8 cellular contexts compared by ENCODE assay signal in genomic region chr5:53560506-53561191, GRCh38. TPM values are rescaled to one million over a fixed set of nuclear protein-coding genes. Genes with fewer than 3 reads are reported as not detected.
DNase-seq lines count a peak whose midpoint lies in the region; ATAC-seq and TF ChIP-seq lines count a peak whose summit lies in the region.

NDUFS4 (plus strand) TSS chr5:53560639; CDS start chr5:53560663, 24 bp downstream.

- no CpG with 5 or more reads among the region's 30 CpGs for WGBS in trophoblast cell (ENCODE audit: extremely low coverage, insufficient coverage, insufficient read length)
- 0 to 1% methylated on average over 6 to 29 of the region's 30 CpGs for WGBS in transverse colon (ENCODE audit: low coverage in 1 of 2), 2 donors

- H3K27ac Mint-ChIP-seq in activated naive CD8-positive, alpha-beta T cell treated with anti-CD3 and anti-CD28 coated beads, Interleukin-2, amount 50 U/mL, for 24 hours: peak within 1 kb of the TSS; percentile 97

- peak; percentile 65 for DNase-seq in GM10248 (ENCODE audit: extremely low spot score)
- peak; percentile 48 for DNase-seq in NCI-H1105 (lab: John Stamatoyannopoulos, UW)
- DNase-seq in SW 1271 (lab: John Stamatoyannopoulos, UW): peak; percentile 69 to 89
- DNase-seq in activated naive CD8-positive, alpha-beta T cell treated with anti-CD3 and anti-CD28 coated beads, Interleukin-2, amount 50 U/mL, for 24 hours: peak; percentile 81
- DNase-seq in cardiac septum (ENCODE audit: low spot score): peak; percentile 92
- DNase-seq in trophoblast cell: peak; percentile 71 to 90
- peak; percentile 90 for DNase-seq in transverse colon

- peak within 1 kb of the TSS; percentile 89 for H3K9ac ChIP-seq in trophoblast cell (ENCODE audit: low read length)

- H3K4ac ChIP-seq in trophoblast cell (ENCODE audit: low read depth, low read length): peak within 1 kb of the TSS; percentile 5

- H2AFZ ChIP-seq in trophoblast cell (ENCODE audit: insufficient read depth, low read length, poor library complexity): peak within 1 kb of the TSS; percentile 30

- no peak for TF ChIP-seq EP300 in transverse colon (IDR thresholded peaks at IDR 0.05; ENCODE audit: low read depth)

- H3K36me3 ChIP-seq in trophoblast cell (ENCODE audit: control insufficient read depth in 1 of 2, insufficient read depth in 2 of 2, low read length in 2 of 2) (no peaks in the 10 kb centered on the region), transverse colon (no peaks in the 10 kb centered on the region)

- in situ Hi-C loops in transverse colon (cut with MboI; ENCODE audit: low pct_ligation_motif_present in 1 of 4, low pct_unique_long_range_greater_than_20kb in 1 of 4, low sequenced_read_pairs in 3 of 4): no loop called here

- H3K14ac ChIP-seq in trophoblast cell (ENCODE audit: low read length): peak within 1 kb of the TSS; percentile 33

- peak within 1 kb of the TSS; percentile 67 for H3K4me2 ChIP-seq in trophoblast cell (ENCODE audit: low read length)

- peaks cover 35% of the 10 kb centered on the region for H3K4me1 Mint-ChIP-seq in activated naive CD8-positive, alpha-beta T cell treated with anti-CD3 and anti-CD28 coated beads, Interleukin-2, amount 50 U/mL, for 24 hours

- H3K27me3 Mint-ChIP-seq in activated naive CD8-positive, alpha-beta T cell treated with anti-CD3 and anti-CD28 coated beads, Interleukin-2, amount 50 U/mL, for 24 hours: peaks cover 18% of the 10 kb centered on the region

- no peak within 1 kb of the TSS for H2BK12ac ChIP-seq in trophoblast cell (ENCODE audit: low read length)

- H3K4me1 ChIP-seq in trophoblast cell (ENCODE audit: control insufficient read depth in 1 of 2, insufficient read depth in 2 of 2, low read length in 2 of 2): no peaks in the 10 kb centered on the region
- peaks cover 4 to 28% (median 9%) of the 10 kb centered on the region in 4 donors for H3K4me1 ChIP-seq in transverse colon

- H3K18ac ChIP-seq in trophoblast cell (ENCODE audit: low read length): peak within 1 kb of the TSS; percentile 1

- CTCF ChIA-PET in GM10248 (lab: Yijun Ruan, JAX): interaction anchor here (0.7 kb wide), 1 partner anchor 13 kb away, joined by 3 read pairs; no protein-coding TSS in a partner anchor

- peak; percentile 83 for ATAC-seq in HG02610 (IDR thresholded peaks at IDR 0.05; ENCODE audit: unreplicated experiment)
- peak; percentile 94 for ATAC-seq in activated naive CD8-positive, alpha-beta T cell treated with anti-CD3 and anti-CD28 coated beads, Interleukin-2, amount 50 U/mL, for 24 hours

- peak within 1 kb of the TSS; percentile 54 for H2BK120ac ChIP-seq in trophoblast cell (ENCODE audit: insufficient read depth, low read length, poor library complexity)

- H3K27me3 ChIP-seq in trophoblast cell (ENCODE audit: insufficient read depth, low read length) (no peaks in the 10 kb centered on the region), transverse colon (peaks cover 20% of the 10 kb centered on the region)

- TF ChIP-seq POLR2A in transverse colon (IDR thresholded peaks at IDR 0.05): peak; percentile 70

- H4K8ac ChIP-seq in trophoblast cell (ENCODE audit: low read depth, low read length): peak within 1 kb of the TSS; percentile 76

- peak within 1 kb of the TSS; percentile 41 for H4K91ac ChIP-seq in trophoblast cell (ENCODE audit: low read depth, low read length)

- peak within 1 kb of the TSS; percentile 78 for H4K12ac ChIP-seq in trophoblast cell (ENCODE audit: low read depth, low read length)

- H3K23ac ChIP-seq in trophoblast cell (ENCODE audit: low read length): no peak within 1 kb of the TSS

- TF ChIP-seq CTCF in GM10248 (IDR thresholded peaks at IDR 0.05; ENCODE audit: control extremely low read depth, extremely low read depth, low read depth, missing control alignments) (no peak), transverse colon (IDR thresholded peaks at IDR 0.05) (no peak)

- peaks cover 7% of the 10 kb centered on the region for H3K36me3 Mint-ChIP-seq in activated naive CD8-positive, alpha-beta T cell treated with anti-CD3 and anti-CD28 coated beads, Interleukin-2, amount 50 U/mL, for 24 hours (ENCODE audit: low read depth)

- H3K27ac ChIP-seq in trophoblast cell (ENCODE audit: low read depth, low read length): peak within 1 kb of the TSS; percentile 52
- peak within 1 kb of the TSS; percentile 83 to 93 (median 92) for H3K27ac ChIP-seq in transverse colon

- H3K9me3 Mint-ChIP-seq in activated naive CD8-positive, alpha-beta T cell treated with anti-CD3 and anti-CD28 coated beads, Interleukin-2, amount 50 U/mL, for 24 hours: peaks cover 12% of the 10 kb centered on the region

- peak within 1 kb of the TSS; percentile 99 for H3K4me3 Mint-ChIP-seq in activated naive CD8-positive, alpha-beta T cell treated with anti-CD3 and anti-CD28 coated beads, Interleukin-2, amount 50 U/mL, for 24 hours

- H3K9me3 ChIP-seq in trophoblast cell (ENCODE audit: insufficient read depth, low read depth, low read length): no peaks in the 10 kb centered on the region
- H3K9me3 ChIP-seq in transverse colon: no peaks in the 10 kb centered on the region

- H3K79me2 ChIP-seq in trophoblast cell (ENCODE audit: control insufficient read depth, insufficient read depth, low read length, poor library complexity): peaks cover 2% of the 10 kb centered on the region

- no peak within 1 kb of the TSS for H2AK5ac ChIP-seq in trophoblast cell (ENCODE audit: low read length)

- peaks cover 3% of the 10 kb centered on the region for H3K79me1 ChIP-seq in trophoblast cell (ENCODE audit: low read length)

- POLR2A ChIA-PET in GM10248 (lab: Yijun Ruan, JAX): no interaction called here

- H3K4me3 ChIP-seq in trophoblast cell (ENCODE audit: low read depth, low read length) (peak within 1 kb of the TSS; percentile 84), transverse colon (peak within 1 kb of the TSS; percentile 62 to 92 (median 87))

- peak within 1 kb of the TSS; percentile 38 for H2BK5ac ChIP-seq in trophoblast cell (ENCODE audit: low read depth, low read length, poor library complexity)

- intact Hi-C loops in cardiac septum (cut with DNase I): loop anchor here (5.0 kb wide), 1 partner anchor 78 kb away; the partner anchor contains the start of gene FST
- intact Hi-C loops in transverse colon (cut with DNase I; ENCODE audit: low total_unique reads): no loop called here

RNA-seq across cellular contexts. Expression of gene NDUFS4, which starts in this region (rescaled TPM):
- 117 TPM for total RNA-seq in cardiac septum
- polyA plus RNA-seq in trophoblast cell (2013): 59.8 and 62.8 TPM in 2 replicates
- total RNA-seq in transverse colon: 10 to 100 TPM; 30.4 to 99.7 (median 80.8) TPM

Comparison
In these comparisons a context has a peak if more than half of its experiments do, and no peak if none do; other contexts are left out.
1. Peak in every context shown above with its lines: DNase-seq, ATAC-seq, H3K4me3 ChIP-seq and H3K27ac ChIP-seq.